ENCODE assay signal across 8 cellular contexts in genomic region chr9:78023003-78023741, GRCh38. TPM values are rescaled to one million over a fixed set of nuclear protein-coding genes. Genes with fewer than 3 reads are reported as not detected.
DNase-seq lines count a peak whose midpoint lies in the region; ATAC-seq and TF ChIP-seq lines count a peak whose summit lies in the region.

No MANE protein-coding gene starts in this region.

- peaks cover 0 to 9% (median 0%) of the 10 kb centered on the region in 11 experiments; a peak in 2 of 22 replicates for H3K36me3 ChIP-seq in BLaER1 treated with 17β-estradiol and CSF1 and Interleukin-3, amounts not matched to agents 10 nM and 100 nM
- H3K36me3 ChIP-seq in endocrine pancreas (ENCODE audit: control insufficient read depth, insufficient read depth, low read length): no peaks in the 10 kb centered on the region

- peak overlapping the region in 10 of 11 experiments; percentile 40 to 87 (median 76); a peak in 19 of 22 replicates for H3K27ac ChIP-seq in BLaER1 treated with 17β-estradiol and CSF1 and Interleukin-3, amounts not matched to agents 10 nM and 100 nM
- H3K27ac ChIP-seq in RWPE1: no peak overlapping the region

- peaks cover 30 to 70% (median 60%) of the 10 kb centered on the region in 4 donors for H3K4me1 Mint-ChIP-seq in naive thymus-derived CD8-positive, alpha-beta T cell

- H3K4me3 ChIP-seq in BLaER1 treated with 17β-estradiol and CSF1 and Interleukin-3, amounts not matched to agents 10 nM and 100 nM: peak overlapping the region in 6 of 10 experiments; percentile 4 to 60 (median 46); a peak in 9 of 20 replicates
- peak overlapping the region; percentile 75 for H3K4me3 ChIP-seq in endocrine pancreas (ENCODE audit: control insufficient read depth, insufficient read depth, low read length)

- H3K27ac Mint-ChIP-seq in naive thymus-derived CD8-positive, alpha-beta T cell: peak overlapping the region in 2 of 10 donors; percentile 31 to 33

- intact Hi-C loops in posterior cingulate gyrus (cut with DNase I): no loop called here

- no peaks in the 10 kb centered on the region for H3K9me3 ChIP-seq in BLaER1 treated with 17β-estradiol and CSF1 and Interleukin-3, amounts not matched to agents 10 nM and 100 nM (replicated peaks in 1 of 11)
- H3K9me3 ChIP-seq in endocrine pancreas (ENCODE audit: control insufficient read depth, low read length): no peaks in the 10 kb centered on the region

- POLR2A ChIA-PET in naive thymus-derived CD8-positive, alpha-beta T cell (lab: Charles Lee): no interaction called here
- POLR2A ChIA-PET in RWPE1 (lab: Yijun Ruan, JAX; ENCODE audit: low non-redundant PET): no interaction called here

- no peaks in the 10 kb centered on the region for H3K9me3 Mint-ChIP-seq in naive thymus-derived CD8-positive, alpha-beta T cell

- no peaks in the 10 kb centered on the region for H3K27me3 Mint-ChIP-seq in naive thymus-derived CD8-positive, alpha-beta T cell

- H3K9ac ChIP-seq in BLaER1 treated with 17β-estradiol and CSF1 and Interleukin-3, amounts not matched to agents 10 nM and 100 nM: peak overlapping the region in 9 of 11 experiments; percentile 10 to 80 (median 71); a peak in 14 of 22 replicates
- peak overlapping the region; percentile 10 for H3K9ac ChIP-seq in endocrine pancreas (ENCODE audit: control insufficient read depth, insufficient read depth, low read length)

- peak; percentile 37 to 50 for ATAC-seq in naive thymus-derived CD8-positive, alpha-beta T cell
- ATAC-seq in HG03520 (IDR thresholded peaks at IDR 0.05; ENCODE audit: unreplicated experiment): no peak

- H3K4me1 ChIP-seq in BLaER1 treated with 17β-estradiol and CSF1 and Interleukin-3, amounts not matched to agents 10 nM and 100 nM: peaks cover 31 to 95% (median 60%) of the 10 kb centered on the region in 10 experiments
- H3K4me1 ChIP-seq in endocrine pancreas (ENCODE audit: control insufficient read depth, insufficient read depth, low read length): peaks cover 36% of the 10 kb centered on the region

- CTCF ChIA-PET in RWPE1 (lab: Yijun Ruan, JAX): no interaction called here

- no peak for TF ChIP-seq CTCF in RWPE1 (conservative IDR thresholded peaks at IDR 0.05; ENCODE audit: low read depth)

- no peaks in the 10 kb centered on the region for H3K27me3 ChIP-seq in BLaER1 treated with 17β-estradiol and CSF1 and Interleukin-3, amounts not matched to agents 10 nM and 100 nM
- H3K27me3 ChIP-seq in endocrine pancreas (ENCODE audit: control insufficient read depth, insufficient read depth, low read length): no peaks in the 10 kb centered on the region

- peaks cover 0 to 4% (median 0%) of the 10 kb centered on the region in 3 donors for H3K36me3 Mint-ChIP-seq in naive thymus-derived CD8-positive, alpha-beta T cell

- peak overlapping the region; percentile 6 to 98 (median 79); a peak in 20 of 22 replicates for H3K4me2 ChIP-seq in BLaER1 treated with 17β-estradiol and CSF1 and Interleukin-3, amounts not matched to agents 10 nM and 100 nM

- H4K20me1 ChIP-seq in BLaER1 treated with 17β-estradiol and CSF1 and Interleukin-3, amounts not matched to agents 10 nM and 100 nM: peaks cover 0 to 86% (median 24%) of the 10 kb centered on the region in 11 experiments; a peak in 13 of 22 replicates

- DNase-seq in NAMALWA (ENCODE audit: low spot score) (peak; percentile 24), T-helper 1 cell (no peak), posterior cingulate gyrus (no peak), RWPE1 (ENCODE audit: low spot score) (no peak)
- DNase-seq in naive thymus-derived CD8-positive, alpha-beta T cell: no peak

- H3K4me3 Mint-ChIP-seq in naive thymus-derived CD8-positive, alpha-beta T cell: peak overlapping the region in 8 of 10 donors; percentile 9 to 70 (median 54)

RNA-seq across cellular contexts. Expression of gene GNAQ, which starts 8.4 kb away (rescaled TPM):
- 10 to 100 TPM; 33.3 to 40.0 TPM for total RNA-seq in naive thymus-derived CD8-positive, alpha-beta T cell
- 10 to 100 TPM in 1 of 3 donors, 1 to 10 TPM in 2; 6.9 to 15.6 (median 9.9) TPM for polyA plus RNA-seq in naive thymus-derived CD8-positive, alpha-beta T cell
